In genomic region chr1:222777977-222778376, GRCh38 we compare ENCODE assay signal across 17 cellular contexts. TPM values are rescaled to one million over a fixed set of nuclear protein-coding genes. Genes with fewer than 3 reads are reported as not detected.
DNase-seq lines count a peak whose midpoint lies in the region; ATAC-seq and TF ChIP-seq lines count a peak whose summit lies in the region.
"Had no signal": no experiment of that assay in that cellular context is flagged by ENCODE, and none has a peak within 500 bp of the region (broad histone marks: within the 10 kb centered on the region; RNA-seq: fewer than 3 reads in every experiment).

No MANE protein-coding gene starts in this region.

- no peak for TF ChIP-seq POLR2A in esophagus muscularis mucosa (IDR thresholded peaks at IDR 0.05; ENCODE audit: low read depth)

- intact Hi-C loops in esophagus muscularis mucosa (cut with DNase I) = no loop called here

- TF ChIP-seq CTCF in cardiac fibroblast (IDR thresholded peaks at IDR 0.05; ENCODE audit: low read depth, low read length) (no peak), esophagus muscularis mucosa (IDR thresholded peaks at IDR 0.05) (no peak)

- no peaks in the 10 kb centered on the region for H3K9me3 ChIP-seq in muscle layer of colon (ENCODE audit: low read length)
- no peaks in the 10 kb centered on the region for H3K9me3 ChIP-seq in esophagus muscularis mucosa
- H3K9me3 ChIP-seq: tibial nerve had no signal

- DNase-seq in DMS79 treated with DMSO at 0.1 percent for 48 hours (lab: John Stamatoyannopoulos, UW) = peak; percentile 4
- no peak for DNase-seq in DMS79 (lab: John Stamatoyannopoulos, UW)
- DNase-seq in NCI-H2029 (lab: John Stamatoyannopoulos, UW) = peak; percentile 61
- peak; percentile 90 to 92 for DNase-seq in cardiac fibroblast (ENCODE audit: low read depth in 2 of 2)
- DNase-seq in AG08395 (ENCODE audit: low spot score) = no peak
- no peak for DNase-seq in esophagus muscularis mucosa (ENCODE audit: extremely low spot score)
- DNase-seq: activated T-cell treated with anti-CD3 and anti-CD28 coated beads, Interleukin-2, amount 50 U/mL, for 1 hour; MG63; spleen had no signal

- no peak for TF ChIP-seq EP300 in esophagus muscularis mucosa (IDR thresholded peaks at IDR 0.05)

- H3K4me3 ChIP-seq in cardiac fibroblast (replicated peaks in 1 of 2; ENCODE audit: low read depth in 2 of 2, low read length in 2 of 2) = no peak overlapping the region
- H3K4me3 ChIP-seq in muscle layer of colon (ENCODE audit: low read depth in 1 of 2, low read length in 2 of 2) = no peak overlapping the region
- H3K4me3 ChIP-seq in esophagus muscularis mucosa = no peak overlapping the region
- H3K4me3 ChIP-seq: MG63, neural progenitor cell, spleen, tibial nerve had no signal

- no peaks in the 10 kb centered on the region for H3K36me3 ChIP-seq in muscle layer of colon (ENCODE audit: insufficient read depth, low read length)
- H3K36me3 ChIP-seq in esophagus muscularis mucosa = no peaks in the 10 kb centered on the region
- H3K36me3 ChIP-seq: MG63, neural progenitor cell, spleen, tibial nerve had no signal

- H3K9ac ChIP-seq in muscle layer of colon (ENCODE audit: low read length) = no peak overlapping the region
- H3K9ac ChIP-seq: neural progenitor cell had no signal

- no peak for ATAC-seq in GM21515 (IDR thresholded peaks at IDR 0.05; ENCODE audit: unreplicated experiment)
- ATAC-seq: activated CD4-positive, CD25-positive, alpha-beta regulatory T cell treated with anti-CD3 and anti-CD28 coated beads, Interleukin-2, amount 50 U/mL, for 24 hours had no signal

- WGBS in esophagus muscularis mucosa = 31% methylated on average over 2 of the region's 2 CpGs

- H3K4me1 ChIP-seq in muscle layer of colon (ENCODE audit: insufficient read depth, low read length) (peaks cover 5% of the 10 kb centered on the region), esophagus muscularis mucosa (peaks cover 0 to 7% (median 3%) of the 10 kb centered on the region in 4 donors)
- H3K4me1 ChIP-seq: neural progenitor cell had no signal

- H3K27me3 ChIP-seq in muscle layer of colon (ENCODE audit: control insufficient read depth in 1 of 2, insufficient read depth in 2 of 2, low read length in 2 of 2) (no peaks in the 10 kb centered on the region), esophagus muscularis mucosa (no peaks in the 10 kb centered on the region)
- H3K27me3 ChIP-seq: MG63, neural progenitor cell, spleen, tibial nerve had no signal

- H3K27ac ChIP-seq in muscle layer of colon (ENCODE audit: low read depth, low read length) (peak overlapping the region; percentile 24), esophagus muscularis mucosa (replicated peaks in 1 of 4) (no peak overlapping the region)
- H3K27ac ChIP-seq: HL-60, neural progenitor cell, spleen, tibial nerve had no signal

RNA-seq across cellular contexts. Expression of gene DISP1, which starts 36.9 kb away (rescaled TPM):
- 10 to 100 TPM in 2 of 4 donors, 1 to 10 TPM in 2; 9.3 to 14.1 (median 10.8) TPM for total RNA-seq in esophagus muscularis mucosa

RNA-seq across cellular contexts. Expression of gene FAM177B, which starts 41.0 kb away (rescaled TPM):
- 1 to 10 TPM in 1 of 4 donors, under 1 TPM in 1, not detected in 2; 0.42 to 1.3 TPM for total RNA-seq in esophagus muscularis mucosa
- total RNA-seq: A172, lower leg skin had no signal

Comparison
In these comparisons a context has a peak if more than half of its experiments do, and no peak if none do; other contexts are left out.
1. DNase-seq: peak in DMS79 treated with DMSO at 0.1 percent for 48 hours (single experiment), NCI-H2029 (single experiment) and cardiac fibroblast (2 of 2); none in DMS79 (single experiment), AG08395 (single experiment) and esophagus muscularis mucosa (single experiment).